8 cellular contexts compared by ENCODE assay signal in genomic region chr10:14953452-14954000, GRCh38. TPM values are rescaled to one million over a fixed set of nuclear protein-coding genes. Genes with fewer than 3 reads are reported as not detected.
DNase-seq lines count a peak whose midpoint lies in the region; ATAC-seq, FAIRE-seq and TF ChIP-seq lines count a peak whose summit lies in the region.

No MANE protein-coding gene starts in this region.

- no peaks in the 10 kb centered on the region for H3K9me3 Mint-ChIP-seq in activated T-cell treated with anti-CD3 and anti-CD28 coated beads, Interleukin-2, amount 50 U/mL, for 72 hours

- peaks cover 1 to 10% of the 10 kb centered on the region in 2 donors for H3K36me3 Mint-ChIP-seq in activated T-cell treated with anti-CD3 and anti-CD28 coated beads, Interleukin-2, amount 50 U/mL, for 72 hours (ENCODE audit: insufficient read depth in 2 of 2)

- in situ Hi-C loops in KBM-7 (cut with MboI; ENCODE audit: low pct_unique_long_range_greater_than_20kb, low sequenced_read_pairs), result no loop called here

- H3K27me3 Mint-ChIP-seq in activated T-cell treated with anti-CD3 and anti-CD28 coated beads, Interleukin-2, amount 50 U/mL, for 72 hours (ENCODE audit: low read depth), result no peaks in the 10 kb centered on the region

- TF ChIP-seq CTCF in pancreas (IDR thresholded peaks at IDR 0.05), result no peak

- H3K27ac Mint-ChIP-seq in activated T-cell treated with anti-CD3 and anti-CD28 coated beads, Interleukin-2, amount 50 U/mL, for 72 hours, result peak overlapping the region; percentile 99

- H3K36me3 ChIP-seq in pancreas, result no peaks in the 10 kb centered on the region

- H3K4me1 Mint-ChIP-seq in activated T-cell treated with anti-CD3 and anti-CD28 coated beads, Interleukin-2, amount 50 U/mL, for 72 hours (ENCODE audit: low read depth), result peaks cover 48% of the 10 kb centered on the region

- peak overlapping the region; percentile 94 to 98 for H3K4me3 Mint-ChIP-seq in activated T-cell treated with anti-CD3 and anti-CD28 coated beads, Interleukin-2, amount 50 U/mL, for 72 hours

- H3K4me1 ChIP-seq in pancreas, result peaks cover 0 to 18% (median 12%) of the 10 kb centered on the region in 3 donors

- H3K27me3 ChIP-seq in pancreas, result no peaks in the 10 kb centered on the region

- 3 to 7% methylated on average over 31 of the region's 31 CpGs for WGBS in pancreas, 2 donors

- H3K9me3 ChIP-seq in pancreas, result no peaks in the 10 kb centered on the region

- ATAC-seq in GM21737 (IDR thresholded peaks at IDR 0.05; ENCODE audit: unreplicated experiment) (peak; percentile 35), pancreas (peak; percentile 35 to 59 (median 43))
- ATAC-seq in activated T-cell treated with anti-CD3 and anti-CD28 coated beads, Interleukin-2, amount 50 U/mL, for 72 hours (replicated peaks in 1 of 2), result peak; percentile 51 to 64

- peak overlapping the region; percentile 35 to 79 (median 66) for H3K4me3 ChIP-seq in pancreas

- intact Hi-C loops in pancreas (cut with DNase I), result no loop called here

- DNase-seq in NCI-H2227 (lab: John Stamatoyannopoulos, UW; ENCODE audit: unreplicated experiment) (peak; percentile 57), NCI-H2227 treated with DMSO at 0.1 percent for 48 hours (lab: John Stamatoyannopoulos, UW) (no peak), KBM-7 (peak; percentile 51), glomerular visceral epithelial cell (ENCODE audit: extremely low spot score) (peak; percentile 73), pancreas (peak in 1 of 6 donors; percentile 75), NCI-H1694 treated with DMSO at 0.1 percent for 48 hours (lab: John Stamatoyannopoulos, UW) (no peak)
- peak in 1 of 2 donors; percentile 57 for DNase-seq in activated T-cell treated with anti-CD3 and anti-CD28 coated beads, Interleukin-2, amount 50 U/mL, for 72 hours

- H3K27ac ChIP-seq in pancreas, result peak overlapping the region; percentile 57 to 86 (median 74)

- no peak for FAIRE-seq in pancreas (lab: Jason Lieb, UNC)

RNA-seq across cellular contexts. Expression of gene DCLRE1C, which starts 0.4 kb away (rescaled TPM):
- 10 to 100 TPM; 22.9 to 25.8 TPM for total RNA-seq in activated T-cell treated with anti-CD3 and anti-CD28 coated beads, Interleukin-2, amount 50 U/mL, for 72 hours
- total RNA-seq in pancreas, result 1 to 10 TPM; 3.0 to 7.0 (median 3.5) TPM
- polyA plus RNA-seq in pancreas, result 1 to 10 TPM; 1.8 to 2.3 TPM

RNA-seq across cellular contexts. Expression of gene MEIG1, which starts 5.7 kb away (rescaled TPM):
- total RNA-seq in activated T-cell treated with anti-CD3 and anti-CD28 coated beads, Interleukin-2, amount 50 U/mL, for 72 hours, result 1 to 10 TPM in 1 of 2 donors, not detected in 1; 2.4 TPM
- total RNA-seq in pancreas, result under 1 TPM in 1 of 6 donors, not detected in 5; 0.44 TPM
- polyA plus RNA-seq in pancreas, result 1 to 10 TPM in 1 of 2 donors, not detected in 1; 1.5 TPM

Comparison
In these comparisons a context has a peak if more than half of its experiments do, and no peak if none do; other contexts are left out.
1. DNase-seq: peak in NCI-H2227 (single experiment), KBM-7 (single experiment) and glomerular visceral epithelial cell (single experiment); none in NCI-H2227 treated with DMSO at 0.1 percent for 48 hours (single experiment) and NCI-H1694 treated with DMSO at 0.1 percent for 48 hours (single experiment).
2. Peak in every context shown above with its lines, with median percentiles within 50 percentile points of each other: ATAC-seq.